Comparison of ENCODE assay signal across 8 cellular contexts in the genomic region with DNA sequence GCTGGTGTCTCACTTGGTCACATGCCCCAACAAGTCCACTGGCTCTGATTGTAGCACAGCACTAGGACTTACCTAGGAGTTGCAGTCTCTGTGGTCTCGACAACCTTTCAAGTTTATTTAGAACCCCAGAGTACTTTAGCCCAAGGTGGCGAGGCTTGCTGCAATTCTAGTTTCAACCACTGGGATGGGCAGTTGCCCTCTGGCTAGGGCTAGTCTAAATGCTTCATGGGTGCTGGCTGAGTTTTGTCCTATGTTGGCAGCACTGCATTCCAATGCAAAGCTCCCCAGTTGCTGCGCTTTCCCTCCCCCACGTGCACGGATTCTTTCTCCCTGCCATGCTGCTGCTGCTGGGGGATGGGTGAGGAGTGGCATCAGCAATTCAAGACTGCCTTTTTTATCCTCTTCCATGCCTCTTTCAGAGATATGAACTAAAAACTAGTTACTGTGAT.
A peak's percentile ranks its signal among the peaks of the same experiment; 100 is the strongest.
DNase-seq lines count a peak whose midpoint lies in the region; ATAC-seq lines count a peak whose summit lies in the region.

No MANE protein-coding gene starts in this region.

- no peak overlapping the region for H3K4me3 Mint-ChIP-seq in activated CD8-positive, alpha-beta memory T cell treated with anti-CD3 and anti-CD28 coated beads, Interleukin-2, amount 10 ng/mL, durations not matched to agents 7 days and 5 days

- H3K9me3 Mint-ChIP-seq in activated CD8-positive, alpha-beta memory T cell treated with anti-CD3 and anti-CD28 coated beads, Interleukin-2, amount 10 ng/mL, durations not matched to agents 7 days and 5 days (ENCODE audit: low read depth) = no peaks in the 10 kb centered on the region

- H3K36me3 Mint-ChIP-seq in activated CD8-positive, alpha-beta memory T cell treated with anti-CD3 and anti-CD28 coated beads, Interleukin-2, amount 10 ng/mL, durations not matched to agents 7 days and 5 days = peaks cover 25% of the 10 kb centered on the region

- H3K27ac Mint-ChIP-seq in activated CD8-positive, alpha-beta memory T cell treated with anti-CD3 and anti-CD28 coated beads, Interleukin-2, amount 10 ng/mL, durations not matched to agents 7 days and 5 days = no peak overlapping the region

- CTCF ChIA-PET in activated CD8-positive, alpha-beta memory T cell treated with anti-CD3 and anti-CD28 coated beads, Interleukin-2, amount 10 ng/mL, durations not matched to agents 7 days and 5 days (lab: Charles Lee) = no interaction called here

- no peaks in the 10 kb centered on the region for H3K27me3 Mint-ChIP-seq in activated CD8-positive, alpha-beta memory T cell treated with anti-CD3 and anti-CD28 coated beads, Interleukin-2, amount 10 ng/mL, durations not matched to agents 7 days and 5 days

- no peak for DNase-seq in activated CD8-positive, alpha-beta memory T cell treated with anti-CD3 and anti-CD28 coated beads, Interleukin-2, amount 10 ng/mL, durations not matched to agents 7 days and 5 days
- no peak for DNase-seq in activated CD8-positive, alpha-beta memory T cell treated with anti-CD3 and anti-CD28 coated beads, Interleukin-2, amount 50 U/mL, for 48 hours
- DNase-seq in NCI-H460 (ENCODE audit: extremely low read depth, low read depth) = peak; percentile 54
- peak; percentile 14 for DNase-seq in stimulated activated CD4-positive, alpha-beta T cell treated with anti-CD3 and anti-CD28 coated beads, Interleukin-4, amount 100 ng/mL, for 24 hours
- no peak for DNase-seq in NCI-H2081 treated with DMSO at 0.1 percent for 48 hours (lab: John Stamatoyannopoulos, UW)
- DNase-seq in hippocampal formation (lab: John Stamatoyannopoulos, UW) = no peak

- ATAC-seq in activated CD8-positive, alpha-beta memory T cell treated with anti-CD3 and anti-CD28 coated beads, Interleukin-2, amount 10 ng/mL, durations not matched to agents 7 days and 5 days = peak; percentile 27
- ATAC-seq in esophagus mucosa = peak; percentile 91
- no peak for ATAC-seq in HG03097 (IDR thresholded peaks at IDR 0.05; ENCODE audit: low FRiP score, unreplicated experiment)

- H3K4me1 Mint-ChIP-seq in activated CD8-positive, alpha-beta memory T cell treated with anti-CD3 and anti-CD28 coated beads, Interleukin-2, amount 10 ng/mL, durations not matched to agents 7 days and 5 days = peaks cover 2% of the 10 kb centered on the region

Comparison
In these comparisons a context has a peak if more than half of its experiments do, and no peak if none do; other contexts are left out.
1. DNase-seq: peak in NCI-H460 (single experiment) and stimulated activated CD4-positive, alpha-beta T cell treated with anti-CD3 and anti-CD28 coated beads, Interleukin-4, amount 100 ng/mL, for 24 hours (single experiment); none in activated CD8-positive, alpha-beta memory T cell treated with anti-CD3 and anti-CD28 coated beads, Interleukin-2, amount 10 ng/mL, durations not matched to agents 7 days and 5 days (single experiment), activated CD8-positive, alpha-beta memory T cell treated with anti-CD3 and anti-CD28 coated beads, Interleukin-2, amount 50 U/mL, for 48 hours (single experiment), NCI-H2081 treated with DMSO at 0.1 percent for 48 hours (single experiment) and hippocampal formation (0 of 2).